Comparison of ENCODE assay signal across 14 cellular contexts in the genomic region with DNA sequence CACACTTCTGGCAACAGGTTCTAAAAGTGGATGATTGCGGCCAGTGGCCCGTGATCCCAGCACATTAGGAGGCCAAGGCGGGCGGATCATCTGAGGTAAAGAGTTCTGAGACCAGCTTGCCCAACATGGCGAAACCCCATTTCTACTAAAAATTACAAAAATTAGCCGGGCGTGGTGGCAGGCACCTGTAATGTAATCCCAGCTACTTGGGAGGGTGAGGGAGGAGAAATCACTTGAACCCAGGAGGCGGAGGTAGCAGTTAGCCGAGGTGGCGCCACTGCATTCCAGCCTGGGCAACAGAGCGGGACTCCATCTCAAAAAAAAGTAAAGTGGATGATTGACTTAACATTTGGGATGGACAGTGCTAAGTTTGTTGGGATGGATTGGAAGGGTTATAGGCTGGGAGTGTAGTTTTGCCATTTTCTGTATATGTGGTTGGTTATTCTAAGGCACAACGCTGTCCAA. TPM values are rescaled to one million over a fixed set of nuclear protein-coding genes. Genes with fewer than 3 reads are reported as not detected.
A peak's percentile ranks its signal among the peaks of the same experiment; 100 is the strongest.
DNase-seq lines count a peak whose midpoint lies in the region; TF ChIP-seq lines count a peak whose summit lies in the region.
"Had no signal": no experiment of that assay in that cellular context is flagged by ENCODE, and none has a peak within 500 bp of the region (broad histone marks: within the 10 kb centered on the region; RNA-seq: fewer than 3 reads in every experiment).

No MANE protein-coding gene starts in this region.

- no peak for DNase-seq in CD4-positive, alpha-beta memory T cell
- no peak for DNase-seq in breast epithelium (ENCODE audit: low spot score in 2 of 2)
- DNase-seq in nephron progenitor cell: no peak
- no peak for DNase-seq in AG08396 (ENCODE audit: low spot score)
- no peak for DNase-seq in activated gamma-delta T cell (lab: John Stamatoyannopoulos, UW)
- no peak for DNase-seq in MM.1S
- DNase-seq in NCI-H146 treated with DMSO at 0.1 percent for 48 hours (lab: John Stamatoyannopoulos, UW; ENCODE audit: unreplicated experiment): no peak
- DNase-seq: activated CD8-positive, alpha-beta memory T cell treated with anti-CD3 and anti-CD28 coated beads, Interleukin-2, amount 50 U/mL, for 48 hours; DMS53; HCEC 1CT; NCI-H187 treated with DMSO at 0.1 percent for 48 hours had no signal

- H3K4me3 ChIP-seq in CD4-positive, alpha-beta memory T cell (ENCODE audit: low read length in 2 of 2): peak overlapping the region in 1 of 2 donors; percentile 18
- peak overlapping the region in 1 of 3 donors; percentile 24 for H3K4me3 ChIP-seq in breast epithelium
- no peak overlapping the region for H3K4me3 ChIP-seq in MM.1S (ENCODE audit: low read length)
- H3K4me3 ChIP-seq: right atrium auricular region had no signal

- CTCF ChIA-PET in CD4-positive, alpha-beta memory T cell (lab: Charles Lee; ENCODE audit: partially characterized antibody): interaction anchor here (1.3 to 2.6 kb wide), 3 partner anchors 10 to 45 kb away, joined by 3 to 10 read pairs (median 4); a partner anchor contains a TSS

- H3K79me2 ChIP-seq in MM.1S (ENCODE audit: low read length): peaks cover 91% of the 10 kb centered on the region

- H3K4me1 ChIP-seq in CD4-positive, alpha-beta memory T cell (ENCODE audit: insufficient read depth, low read length): peaks cover 80% of the 10 kb centered on the region
- H3K4me1 ChIP-seq in breast epithelium (peaks cover 0 to 17% of the 10 kb centered on the region in 2 donors), MM.1S (ENCODE audit: low read length) (peaks cover 12% of the 10 kb centered on the region)

- intact Hi-C loops in CD4-positive, alpha-beta memory T cell (cut with micrococcal nuclease): loop anchor here (1.0 kb wide), 1 partner anchor 9 kb away; no protein-coding TSS in a partner anchor
- intact Hi-C loops in breast epithelium (cut with DNase I; ENCODE audit: low total_unique reads): loop anchor here (10.0 kb wide), 1 partner anchor 98 kb away; a partner anchor contains a TSS

- no peak overlapping the region for H2AFZ ChIP-seq in MM.1S (ENCODE audit: low read length)

- POLR2A ChIA-PET in CD4-positive, alpha-beta memory T cell (lab: Charles Lee; ENCODE audit: partially characterized antibody): interaction anchor here (0.6 to 5.4 kb wide), 6 partner anchors 12 to 174 kb away, joined by 3 to 149 read pairs (median 14); a partner anchor contains a TSS

- no peaks in the 10 kb centered on the region for H3K27me3 Mint-ChIP-seq in CD4-positive, alpha-beta memory T cell
- no peaks in the 10 kb centered on the region for H3K27me3 Mint-ChIP-seq in IgD-negative memory B cell
- H3K27me3 Mint-ChIP-seq in nephron progenitor cell (ENCODE audit: low read depth, poor library complexity): peaks cover 2% of the 10 kb centered on the region
- H3K27me3 Mint-ChIP-seq: dendritic cell treated with granulocyte-macrophage colony-stimulating factor and Interleukin-4, amounts not matched to agents 40 ng/mL and 50 ng/mL, for 4 days had no signal

- H3K9ac ChIP-seq in MM.1S (ENCODE audit: low read length): no peak overlapping the region

- H4K20me1 ChIP-seq in MM.1S (ENCODE audit: insufficient read depth, low read length): peaks cover 75% of the 10 kb centered on the region

- H3K27me3 ChIP-seq in CD4-positive, alpha-beta memory T cell (ENCODE audit: insufficient read depth, low read length): no peaks in the 10 kb centered on the region
- H3K27me3 ChIP-seq in breast epithelium (no peaks in the 10 kb centered on the region), MM.1S (replicated peaks; ENCODE audit: insufficient read depth, low read length) (no peaks in the 10 kb centered on the region)
- H3K27me3 ChIP-seq: right atrium auricular region had no signal

- peak overlapping the region in 3 of 7 donors; percentile 20 to 99 (median 57) for H3K27ac Mint-ChIP-seq in CD4-positive, alpha-beta memory T cell
- H3K27ac Mint-ChIP-seq in IgD-negative memory B cell: peak overlapping the region in 2 of 3 donors; percentile 52 to 80
- H3K27ac Mint-ChIP-seq in nephron progenitor cell: peak overlapping the region; percentile 83
- H3K27ac Mint-ChIP-seq: dendritic cell treated with granulocyte-macrophage colony-stimulating factor and Interleukin-4, amounts not matched to agents 40 ng/mL and 50 ng/mL, for 4 days had no signal

- H3K9me3 Mint-ChIP-seq in CD4-positive, alpha-beta memory T cell: no peaks in the 10 kb centered on the region
- H3K9me3 Mint-ChIP-seq in IgD-negative memory B cell: no peaks in the 10 kb centered on the region
- no peaks in the 10 kb centered on the region for H3K9me3 Mint-ChIP-seq in nephron progenitor cell
- H3K9me3 Mint-ChIP-seq: dendritic cell treated with granulocyte-macrophage colony-stimulating factor and Interleukin-4, amounts not matched to agents 40 ng/mL and 50 ng/mL, for 4 days had no signal

- H3K36me3 ChIP-seq in CD4-positive, alpha-beta memory T cell (ENCODE audit: insufficient read depth, low read length): no peaks in the 10 kb centered on the region
- no peaks in the 10 kb centered on the region for H3K36me3 ChIP-seq in breast epithelium
- no peaks in the 10 kb centered on the region for H3K36me3 ChIP-seq in MM.1S (replicated peaks; ENCODE audit: insufficient read depth, low read length)
- H3K36me3 ChIP-seq: right atrium auricular region had no signal

- peak overlapping the region; percentile 25 for H3K27ac ChIP-seq in CD4-positive, alpha-beta memory T cell (ENCODE audit: low read depth, low read length)
- H3K27ac ChIP-seq in breast epithelium (peak overlapping the region; percentile 36 to 43), MM.1S (ENCODE audit: low read length) (no peak overlapping the region)

- H3K4me1 Mint-ChIP-seq in CD4-positive, alpha-beta memory T cell: peaks cover 52 to 83% (median 65%) of the 10 kb centered on the region in 4 donors
- H3K4me1 Mint-ChIP-seq in IgD-negative memory B cell (peaks cover 45 to 66% (median 60%) of the 10 kb centered on the region in 3 donors), nephron progenitor cell (peaks cover 58% of the 10 kb centered on the region)

- no peak overlapping the region for H3K4me2 ChIP-seq in MM.1S (ENCODE audit: low read depth, low read length)

- H3K4me3 Mint-ChIP-seq in CD4-positive, alpha-beta memory T cell: peak overlapping the region; percentile 54 to 99 (median 76)
- peak overlapping the region; percentile 12 to 100 (median 85) for H3K4me3 Mint-ChIP-seq in IgD-negative memory B cell
- peak overlapping the region; percentile 74 for H3K4me3 Mint-ChIP-seq in nephron progenitor cell
- H3K4me3 Mint-ChIP-seq: dendritic cell treated with granulocyte-macrophage colony-stimulating factor and Interleukin-4, amounts not matched to agents 40 ng/mL and 50 ng/mL, for 4 days had no signal

- H3K9me3 ChIP-seq in CD4-positive, alpha-beta memory T cell (ENCODE audit: control insufficient read depth in 1 of 2, low read length in 2 of 2): no peaks in the 10 kb centered on the region
- H3K9me3 ChIP-seq in breast epithelium (no peaks in the 10 kb centered on the region), MM.1S (replicated peaks; ENCODE audit: insufficient read depth, low read length) (no peaks in the 10 kb centered on the region)
- H3K9me3 ChIP-seq: right atrium auricular region had no signal

- no peak for TF ChIP-seq POLR2A in breast epithelium (IDR thresholded peaks at IDR 0.05)

- TF ChIP-seq CTCF in breast epithelium (IDR thresholded peaks at IDR 0.05): no peak
- no peak for TF ChIP-seq CTCF in nephron progenitor cell (IDR thresholded peaks at IDR 0.05)
- TF ChIP-seq CTCF in MM.1S (IDR thresholded peaks at IDR 0.05; ENCODE audit: low read length): no peak

- H3K9me2 ChIP-seq in MM.1S (replicated peaks; ENCODE audit: insufficient read depth, low read length): no peaks in the 10 kb centered on the region

- peaks cover 13% of the 10 kb centered on the region; the same call in 1 of the 2 replicates for H3F3A ChIP-seq in MM.1S (ENCODE audit: insufficient read depth, low read length)

- H3K36me3 Mint-ChIP-seq in CD4-positive, alpha-beta memory T cell: peaks cover 5 to 49% of the 10 kb centered on the region in 2 donors
- H3K36me3 Mint-ChIP-seq in IgD-negative memory B cell: peaks cover 6% of the 10 kb centered on the region
- H3K36me3 Mint-ChIP-seq in nephron progenitor cell (ENCODE audit: low read depth): peaks cover 54% of the 10 kb centered on the region

RNA-seq across cellular contexts. Expression of a gene that starts 3.4 kb away (rescaled TPM):
- total RNA-seq in CD4-positive, alpha-beta memory T cell: 100 to 1,000 TPM; 228 to 255 TPM
- polyA plus RNA-seq in CD4-positive, alpha-beta memory T cell: 100 to 1,000 TPM; 377 to 419 TPM
- polyA plus RNA-seq in IgD-negative memory B cell: 346 TPM
- 100 to 1,000 TPM; 213 to 349 (median 279) TPM for total RNA-seq in breast epithelium

RNA-seq across cellular contexts. Expression of a gene that starts 44.8 kb away (rescaled TPM):
- 100 to 1,000 TPM; 109 to 112 TPM for total RNA-seq in CD4-positive, alpha-beta memory T cell
- 100 to 1,000 TPM; 309 to 503 TPM for polyA plus RNA-seq in CD4-positive, alpha-beta memory T cell
- polyA plus RNA-seq in IgD-negative memory B cell: 240 TPM
- 10 to 100 TPM; 86.3 to 95.4 (median 95.0) TPM for total RNA-seq in breast epithelium
